ENCODE assay signal across 1 cellular context in the genomic region with DNA sequence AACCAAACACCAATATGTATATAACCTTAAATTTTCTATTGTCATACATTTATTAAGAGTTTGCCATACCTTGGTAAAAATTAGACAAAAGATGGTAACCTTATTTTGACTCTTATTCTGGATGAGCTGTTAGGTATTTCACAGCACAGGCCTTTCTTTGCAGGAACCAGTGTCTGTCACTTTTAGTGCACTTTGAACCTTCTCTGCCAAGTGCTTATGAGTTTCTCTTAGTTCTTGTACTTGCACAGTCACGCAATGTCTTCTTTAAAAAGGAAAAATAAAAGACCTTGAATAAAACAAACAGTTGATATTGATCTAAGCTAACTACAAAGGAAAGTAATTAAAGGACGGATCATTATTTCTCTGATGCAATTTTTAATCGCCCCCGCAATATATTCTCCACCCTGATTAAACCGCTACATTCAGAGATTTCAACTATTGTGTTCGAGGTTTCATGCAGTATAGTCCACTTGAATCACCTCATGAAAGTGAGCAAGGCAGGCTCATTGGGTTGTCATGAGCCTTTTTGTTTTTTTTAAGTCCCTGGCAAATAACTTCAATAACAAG.
TF ChIP-seq lines count a peak whose summit lies in the region.

No MANE protein-coding gene starts in this region.

TF ChIP-seq in SK-N-SH, 30 proteins besides CTCF, POLR2A, EP300 and RAD21 (continued from another document):
- TF ChIP-seq, protein P1, sequence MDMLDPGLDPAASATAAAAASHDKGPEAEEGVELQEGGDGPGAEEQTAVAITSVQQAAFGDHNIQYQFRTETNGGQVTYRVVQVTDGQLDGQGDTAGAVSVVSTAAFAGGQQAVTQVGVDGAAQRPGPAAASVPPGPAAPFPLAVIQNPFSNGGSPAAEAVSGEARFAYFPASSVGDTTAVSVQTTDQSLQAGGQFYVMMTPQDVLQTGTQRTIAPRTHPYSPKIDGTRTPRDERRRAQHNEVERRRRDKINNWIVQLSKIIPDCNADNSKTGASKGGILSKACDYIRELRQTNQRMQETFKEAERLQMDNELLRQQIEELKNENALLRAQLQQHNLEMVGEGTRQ (IDR thresholded peaks at IDR 0.05; ENCODE audit: borderline replicate concordance, low read depth, low read length) = no peak
- no peak for TF ChIP-seq FOXJ3 (CRISPR knock-in tag; IDR thresholded peaks at IDR 0.05)
- TF ChIP-seq JUND (IDR thresholded peaks at IDR 0.05) = no peak
- no peak for TF ChIP-seq TAF1 (IDR thresholded peaks at IDR 0.05; ENCODE audit: borderline replicate concordance, low read depth, low read length)
- no peak for TF ChIP-seq TEAD4 (IDR thresholded peaks at IDR 0.05; ENCODE audit: borderline replicate concordance, insufficient read depth)
- no peak for TF ChIP-seq EZH2phosphoT487 (IDR thresholded peaks at IDR 0.05; ENCODE audit: borderline replicate concordance, low read depth)
- TF ChIP-seq TCF12 (IDR thresholded peaks at IDR 0.05) = no peak
- no peak for TF ChIP-seq FOXM1 (IDR thresholded peaks at IDR 0.05; ENCODE audit: low read depth)
- TF ChIP-seq, protein P2, sequence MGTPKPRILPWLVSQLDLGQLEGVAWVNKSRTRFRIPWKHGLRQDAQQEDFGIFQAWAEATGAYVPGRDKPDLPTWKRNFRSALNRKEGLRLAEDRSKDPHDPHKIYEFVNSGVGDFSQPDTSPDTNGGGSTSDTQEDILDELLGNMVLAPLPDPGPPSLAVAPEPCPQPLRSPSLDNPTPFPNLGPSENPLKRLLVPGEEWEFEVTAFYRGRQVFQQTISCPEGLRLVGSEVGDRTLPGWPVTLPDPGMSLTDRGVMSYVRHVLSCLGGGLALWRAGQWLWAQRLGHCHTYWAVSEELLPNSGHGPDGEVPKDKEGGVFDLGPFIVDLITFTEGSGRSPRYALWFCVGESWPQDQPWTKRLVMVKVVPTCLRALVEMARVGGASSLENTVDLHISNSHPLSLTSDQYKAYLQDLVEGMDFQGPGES (IDR thresholded peaks at IDR 0.05; ENCODE audit: low read depth, low read length) = no peak
- TF ChIP-seq NRF1 (IDR thresholded peaks at IDR 0.05; ENCODE audit: low read depth, low read length) = no peak
